ENCODE assay signal across 8 cellular contexts in genomic region chr6:33633462-33634158, GRCh38. TPM values are rescaled to one million over a fixed set of nuclear protein-coding genes. Genes with fewer than 3 reads are reported as not detected.
DNase-seq lines count a peak whose midpoint lies in the region; FAIRE-seq and TF ChIP-seq lines count a peak whose summit lies in the region.

No MANE protein-coding gene starts in this region.

- H3K4me2 ChIP-seq in KMS-11 (peak overlapping the region; percentile 36; the same call in 1 of the 2 replicates), keratinocyte (ENCODE audit: control insufficient read depth, extremely low read depth, insufficient read depth, low read depth, low read length) (peak overlapping the region; percentile 79)

- H3K27me3 ChIP-seq in KMS-11 (ENCODE audit: insufficient read depth, low read depth) (no peaks in the 10 kb centered on the region), keratinocyte (ENCODE audit: control insufficient read depth, extremely low read depth, insufficient read depth, low read length) (no peaks in the 10 kb centered on the region)

- H3K36me3 ChIP-seq in KMS-11 (ENCODE audit: insufficient read depth) = no peaks in the 10 kb centered on the region
- peaks cover 11 to 22% of the 10 kb centered on the region in 2 experiments for H3K36me3 ChIP-seq in keratinocyte (ENCODE audit: control insufficient read depth in 2 of 2, extremely low read depth in 1 of 2, insufficient read depth in 2 of 2, low read length in 2 of 2)

- H3K9me3 ChIP-seq in keratinocyte (ENCODE audit: control insufficient read depth, low read depth, low read length) = no peaks in the 10 kb centered on the region

- dilution Hi-C loops in keratinocyte (cut with MboI; ENCODE audit: extremely low pct_ligation_motif_present, low sequenced_read_pairs) = no loop called here

- DNase-seq in CD1c-positive myeloid dendritic cell (ENCODE audit: extremely low spot score) (peak; percentile 86), GM20000 (ENCODE audit: low spot score) (peak; percentile 96), keratinocyte (ENCODE audit: low read depth, low spot score) (no peak), NCI-H1694 treated with DMSO at 0.1 percent for 48 hours (lab: John Stamatoyannopoulos, UW) (no peak)
- DNase-seq in central memory CD4-positive, alpha-beta T cell = peak; percentile 47
- peak in 2 of 3 donors; percentile 13 to 55 for DNase-seq in stimulated activated CD4-positive, alpha-beta T cell treated with anti-CD3 and anti-CD28 coated beads, Interleukin-12 subunit alpha, Interleukin-12 subunit beta, amount 100 ng/mL, for 48 hours (ENCODE audit: low read depth in 2 of 3, low spot score in 1 of 3)

- H3K4me1 ChIP-seq in KMS-11 (ENCODE audit: low read depth, poor library complexity, severe bottlenecking) (peaks cover 36% of the 10 kb centered on the region), keratinocyte (ENCODE audit: control insufficient read depth, extremely low read depth, insufficient read depth, low read length) (peaks cover 39% of the 10 kb centered on the region)

- no peak overlapping the region for H3K4me3 ChIP-seq in KMS-11 (IDR thresholded peaks at IDR 0.05; ENCODE audit: insufficient read depth, low read depth, low read length)
- H3K4me3 ChIP-seq in WI38 (ENCODE audit: low read depth, low read length) = peak overlapping the region; percentile 53
- peak overlapping the region; percentile 24 to 58 (median 52) for H3K4me3 ChIP-seq in keratinocyte (ENCODE audit: control insufficient read depth in 2 of 3, extremely low read depth in 1 of 3, insufficient read depth in 2 of 3, low read depth in 1 of 3, low read length in 3 of 3)

- no peaks in the 10 kb centered on the region; the same call in 1 of the 2 replicates for H4K20me1 ChIP-seq in KMS-11 (ENCODE audit: insufficient read depth)
- peaks cover 31% of the 10 kb centered on the region for H4K20me1 ChIP-seq in keratinocyte (ENCODE audit: control insufficient read depth, extremely low read depth, insufficient read depth, low read length)

- H2AFZ ChIP-seq in KMS-11 (ENCODE audit: low read depth) (no peak overlapping the region), keratinocyte (ENCODE audit: control insufficient read depth, low read length) (no peak overlapping the region)

- FAIRE-seq in keratinocyte (lab: Jason Lieb, UNC) = no peak

- no peak for TF ChIP-seq CTCF in GM20000 (IDR thresholded peaks at IDR 0.05; ENCODE audit: extremely low read depth, missing control alignments)
- TF ChIP-seq CTCF in KMS-11 (conservative IDR thresholded peaks at IDR 0.05; ENCODE audit: low read depth, low read length) = no peak
- TF ChIP-seq CTCF in WI38 (IDR thresholded peaks at IDR 0.05; ENCODE audit: low read depth, low read length) = no peak
- TF ChIP-seq CTCF in keratinocyte (optimal IDR thresholded peaks at IDR 0.05 in 1 of 3, IDR thresholded peaks at IDR 0.05 in 1 of 3, conservative IDR thresholded peaks at IDR 0.05 in 1 of 3; ENCODE audit: extremely low read depth in 1 of 3, insufficient read depth in 2 of 3, low read length in 3 of 3) = no peak

- H3K9ac ChIP-seq in KMS-11 = no peak overlapping the region
- peak overlapping the region; percentile 59 for H3K9ac ChIP-seq in keratinocyte (ENCODE audit: control insufficient read depth, extremely low read depth, insufficient read depth, low read length)

- peaks cover 2% of the 10 kb centered on the region for H3K9me1 ChIP-seq in keratinocyte (ENCODE audit: control insufficient read depth, extremely low read depth, insufficient read depth, low read length)

- H3K79me2 ChIP-seq in KMS-11 (ENCODE audit: insufficient read depth, low read depth) (peaks cover 19% of the 10 kb centered on the region), keratinocyte (ENCODE audit: control insufficient read depth, insufficient read depth, low read length) (peaks cover 85% of the 10 kb centered on the region)

- H3K27ac ChIP-seq in KMS-11 = no peak overlapping the region
- peak overlapping the region; percentile 49 for H3K27ac ChIP-seq in keratinocyte (ENCODE audit: control insufficient read depth, insufficient read depth, low read length)

RNA-seq across cellular contexts. Expression of gene ITPR3, which starts 12.5 kb away (rescaled TPM):
- polyA plus RNA-seq in keratinocyte = 43.3 to 78.0 TPM (median 45.0 TPM) in 3 replicates
- polyA plus RNA-seq in keratinocyte (2011; ENCODE audit: low read depth) = 43.1 TPM
- 39.3 and 57.7 TPM in 2 replicates for polyA plus RNA-seq in keratinocyte (2011; cell fraction: cytosol; rRNA removed)
- polyA plus RNA-seq in keratinocyte (2011; cell fraction: nucleus; rRNA removed) = 283 and 333 TPM in 2 replicates
- polyA plus RNA-seq in keratinocyte (2012; ENCODE audit: low replicate concordance) = 49.7 and 77.8 TPM in 2 replicates
- polyA minus RNA-seq in keratinocyte = 101 to 338 TPM (median 132 TPM) in 3 replicates
- 94.4 TPM for polyA minus RNA-seq in keratinocyte (2011; cell fraction: cytosol; rRNA and poly(A)+ RNA removed)
- 224 and 276 TPM in 2 replicates for polyA minus RNA-seq in keratinocyte (2011; cell fraction: nucleus; rRNA and poly(A)+ RNA removed)

RNA-seq across cellular contexts. Expression of gene BAK1, which starts 53.5 kb away (rescaled TPM):
- 61.1 to 93.0 TPM (median 71.1 TPM) in 3 replicates for polyA plus RNA-seq in keratinocyte
- polyA plus RNA-seq in keratinocyte (2011; ENCODE audit: low read depth) = 5.8 TPM
- polyA plus RNA-seq in keratinocyte (2011; cell fraction: cytosol; rRNA removed) = 62.2 and 89.3 TPM in 2 replicates
- polyA plus RNA-seq in keratinocyte (2011; cell fraction: nucleus; rRNA removed) = 43.7 and 54.2 TPM in 2 replicates
- 37.3 and 78.3 TPM in 2 replicates for polyA plus RNA-seq in keratinocyte (2012; ENCODE audit: low replicate concordance)
- 77.2 to 120 TPM (median 120 TPM) in 3 replicates for polyA minus RNA-seq in keratinocyte
- 138 TPM for polyA minus RNA-seq in keratinocyte (2011; cell fraction: cytosol; rRNA and poly(A)+ RNA removed)
- 39.0 and 43.5 TPM in 2 replicates for polyA minus RNA-seq in keratinocyte (2011; cell fraction: nucleus; rRNA and poly(A)+ RNA removed)

Comparison
In these comparisons a context has a peak if more than half of its experiments do, and no peak if none do; other contexts are left out.
1. DNase-seq: peak in CD1c-positive myeloid dendritic cell (single experiment), GM20000 (single experiment), central memory CD4-positive, alpha-beta T cell (single experiment) and stimulated activated CD4-positive, alpha-beta T cell treated with anti-CD3 and anti-CD28 coated beads, Interleukin-12 subunit alpha, Interleukin-12 subunit beta, amount 100 ng/mL, for 48 hours (2 of 3); none in keratinocyte (single experiment) and NCI-H1694 treated with DMSO at 0.1 percent for 48 hours (single experiment).